Comparison of ENCODE assay signal across 13 cellular contexts in genomic region chr12:124952801-124953200, GRCh38. TPM values are rescaled to one million over a fixed set of nuclear protein-coding genes. Genes with fewer than 3 reads are reported as not detected.
DNase-seq lines count a peak whose midpoint lies in the region; ATAC-seq and TF ChIP-seq lines count a peak whose summit lies in the region.
"Had no signal": no experiment of that assay in that cellular context is flagged by ENCODE, and none has a peak within 500 bp of the region (broad histone marks: within the 10 kb centered on the region; RNA-seq: fewer than 3 reads in every experiment).

No MANE protein-coding gene starts in this region.

- peaks cover 33% of the 10 kb centered on the region for H3K36me3 ChIP-seq in osteoblast (ENCODE audit: insufficient read depth, low read length)

- no peak for DNase-seq in activated T-cell treated with anti-CD3 and anti-CD28 coated beads, Interleukin-2, amount 50 U/mL, for 24 hours
- DNase-seq in activated T-cell treated with anti-CD3 and anti-CD28 coated beads, Interleukin-2, amount 50 U/mL, for 48 hours, result no peak
- DNase-seq in EL (peak; percentile 8), RPMI7951 (ENCODE audit: low read depth) (peak; percentile 86), osteoblast (ENCODE audit: insufficient read length, low spot score, missing footprints) (peak; percentile 64), HuH-7 (ENCODE audit: low spot score) (no peak), pons (ENCODE audit: low spot score) (no peak)
- DNase-seq: C1 segment of cervical spinal cord, NCI-H1048, NCI-H146, NCI-H2081, NCI-H774 had no signal

- peaks cover 92% of the 10 kb centered on the region for H3K36me3 Mint-ChIP-seq in activated T-cell treated with anti-CD3 and anti-CD28 coated beads, Interleukin-2, amount 50 U/mL, for 24 hours (ENCODE audit: low read depth)

- H3K9me3 Mint-ChIP-seq in activated T-cell treated with anti-CD3 and anti-CD28 coated beads, Interleukin-2, amount 50 U/mL, for 24 hours, result no peaks in the 10 kb centered on the region

- no peak overlapping the region for H2AFZ ChIP-seq in osteoblast (ENCODE audit: low read length)

- no peak overlapping the region for H3K4me3 ChIP-seq in osteoblast (ENCODE audit: insufficient read depth, low read length)

- H3K4me1 ChIP-seq in osteoblast (ENCODE audit: insufficient read depth, low read length), result no peaks in the 10 kb centered on the region

- no peak for TF ChIP-seq CTCF in osteoblast (IDR thresholded peaks at IDR 0.05; ENCODE audit: extremely low read depth, low read depth, low read length)

- peak overlapping the region; percentile 22 for H3K27ac Mint-ChIP-seq in activated T-cell treated with anti-CD3 and anti-CD28 coated beads, Interleukin-2, amount 50 U/mL, for 24 hours

- no peak for ATAC-seq in GM21737 (IDR thresholded peaks at IDR 0.05; ENCODE audit: unreplicated experiment)

- no peaks in the 10 kb centered on the region for H3K4me1 Mint-ChIP-seq in activated T-cell treated with anti-CD3 and anti-CD28 coated beads, Interleukin-2, amount 50 U/mL, for 24 hours (ENCODE audit: low read depth)

- no peaks in the 10 kb centered on the region for H3K27me3 ChIP-seq in osteoblast (ENCODE audit: insufficient read depth, low read length)

- no peaks in the 10 kb centered on the region for H3K9me3 ChIP-seq in osteoblast (ENCODE audit: low read depth, low read length)

- no peaks in the 10 kb centered on the region for H4K20me1 ChIP-seq in osteoblast (ENCODE audit: insufficient read depth, low read length)

- no peak overlapping the region for H3K4me3 Mint-ChIP-seq in activated T-cell treated with anti-CD3 and anti-CD28 coated beads, Interleukin-2, amount 50 U/mL, for 24 hours

- H3K4me2 ChIP-seq in osteoblast (ENCODE audit: insufficient read depth, low read length), result no peak overlapping the region

- H3K27ac ChIP-seq in osteoblast (ENCODE audit: low read depth, low read length), result no peak overlapping the region

- no peaks in the 10 kb centered on the region for H3K79me2 ChIP-seq in osteoblast (ENCODE audit: insufficient read depth, low read length)

- H3K27me3 Mint-ChIP-seq in activated T-cell treated with anti-CD3 and anti-CD28 coated beads, Interleukin-2, amount 50 U/mL, for 24 hours, result no peaks in the 10 kb centered on the region

RNA-seq across cellular contexts. Expression of gene DHX37, which starts 36.1 kb away (rescaled TPM):
- 8.4 and 10.0 TPM in 2 replicates for total RNA-seq in RPMI7951 (2014; rRNA removed; shearing (Covaris generic))
- 14.1 and 16.6 TPM in 2 replicates for total RNA-seq in osteoblast

RNA-seq across cellular contexts. Expression of gene UBC, which starts 38.4 kb away (rescaled TPM):
- total RNA-seq in RPMI7951 (2014; rRNA removed; shearing (Covaris generic)), result 951 and 1,170 TPM in 2 replicates
- total RNA-seq in osteoblast, result 1,904 and 1,975 TPM in 2 replicates

RNA-seq across cellular contexts. Expression of gene BRI3BP, which starts 40.6 kb away (rescaled TPM):
- 4.9 and 6.5 TPM in 2 replicates for total RNA-seq in RPMI7951 (2014; rRNA removed; shearing (Covaris generic))
- 2.1 and 2.2 TPM in 2 replicates for total RNA-seq in osteoblast

Comparison
In these comparisons a context has a peak if more than half of its experiments do, and no peak if none do; other contexts are left out.
1. DNase-seq: peak in EL (single experiment), RPMI7951 (single experiment) and osteoblast (single experiment); none in activated T-cell treated with anti-CD3 and anti-CD28 coated beads, Interleukin-2, amount 50 U/mL, for 24 hours (single experiment), activated T-cell treated with anti-CD3 and anti-CD28 coated beads, Interleukin-2, amount 50 U/mL, for 48 hours (0 of 2), HuH-7 (single experiment) and pons (single experiment).